Comparison of ENCODE assay signal across 14 cellular contexts in the genomic region with DNA sequence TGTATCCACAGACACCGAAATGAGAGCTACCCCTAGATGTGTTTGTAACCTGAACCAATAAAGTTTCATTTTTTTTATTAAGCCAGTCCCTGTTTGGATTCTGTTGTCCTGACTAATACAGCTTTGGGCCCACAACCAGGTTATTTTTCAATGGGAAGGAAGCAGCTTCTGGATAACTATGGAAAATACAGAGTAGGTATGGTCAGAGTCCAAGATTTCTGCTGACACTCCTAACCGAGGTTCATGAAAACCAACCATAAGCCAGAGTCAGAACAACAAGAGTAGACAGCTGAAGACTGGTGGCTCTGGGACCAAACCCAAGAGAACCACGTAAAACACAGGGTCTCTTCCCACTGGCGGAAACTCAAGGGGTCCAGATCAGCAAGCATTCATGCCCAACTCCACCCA. TPM values are rescaled to one million over a fixed set of nuclear protein-coding genes. Genes with fewer than 3 reads are reported as not detected.
DNase-seq lines count a peak whose midpoint lies in the region; FAIRE-seq and TF ChIP-seq lines count a peak whose summit lies in the region.
"Had no signal": no experiment of that assay in that cellular context is flagged by ENCODE, and none has a peak within 500 bp of the region (broad histone marks: within the 10 kb centered on the region; RNA-seq: fewer than 3 reads in every experiment).

No MANE protein-coding gene starts in this region.

- peak overlapping the region; percentile 3 for H3K4me2 ChIP-seq in smooth muscle cell

- no peak overlapping the region for H2AFZ ChIP-seq in smooth muscle cell (ENCODE audit: low read depth)

- no peak for FAIRE-seq in kidney (lab: Jason Lieb, UNC)
- FAIRE-seq: D721Med, GM12891 had no signal

- H4K20me1 ChIP-seq in smooth muscle cell (ENCODE audit: low read depth) = peaks cover 38% of the 10 kb centered on the region

- H3K36me3 ChIP-seq in ascending aorta = peaks cover 3 to 8% of the 10 kb centered on the region in 2 donors
- H3K36me3 ChIP-seq in kidney (ENCODE audit: control insufficient read depth in 1 of 2, insufficient read depth in 2 of 2, low read length in 2 of 2) = peaks cover 0 to 2% of the 10 kb centered on the region in 2 donors
- no peaks in the 10 kb centered on the region for H3K36me3 ChIP-seq in smooth muscle cell (ENCODE audit: low read depth)

- WGBS in smooth muscle cell (ENCODE audit: low lambda C conversion rate) = 90% methylated on average over 4 of the region's 4 CpGs

- H3K27me3 ChIP-seq in ascending aorta (no peaks in the 10 kb centered on the region), smooth muscle cell (ENCODE audit: low read depth) (no peaks in the 10 kb centered on the region)

- H3K4me3 ChIP-seq in ascending aorta (peak overlapping the region; percentile 11 to 92), kidney (ENCODE audit: low read length in 2 of 2) (peak overlapping the region; percentile 26 to 41), smooth muscle cell (no peak overlapping the region)

- H3K9me3 ChIP-seq in ascending aorta (no peaks in the 10 kb centered on the region), kidney (ENCODE audit: control insufficient read depth in 1 of 2, low read length in 2 of 2) (no peaks in the 10 kb centered on the region), smooth muscle cell (replicated peaks; ENCODE audit: low read depth) (no peaks in the 10 kb centered on the region)

- peak overlapping the region; percentile 57 to 69 for H3K27ac ChIP-seq in ascending aorta
- peak overlapping the region; percentile 9 to 83 for H3K27ac ChIP-seq in kidney (ENCODE audit: low read depth in 2 of 2, low read length in 2 of 2)
- H3K27ac ChIP-seq in smooth muscle cell (ENCODE audit: low read depth) = peak overlapping the region; percentile 69

- H3K79me2 ChIP-seq in smooth muscle cell (ENCODE audit: low read depth) = peaks cover 80% of the 10 kb centered on the region

- peak; percentile 35 for DNase-seq in G401 (ENCODE audit: low spot score)
- peak in 1 of 2 donors; percentile 49 for DNase-seq in ascending aorta (ENCODE audit: low spot score in 2 of 2)
- no peak for DNase-seq in kidney
- DNase-seq in smooth muscle cell (lab: John Stamatoyannopoulos, UW; ENCODE audit: unreplicated experiment) = no peak
- DNase-seq in occipital lobe (lab: John Stamatoyannopoulos, UW) = no peak
- no peak for DNase-seq in SHP77 (lab: John Stamatoyannopoulos, UW)
- no peak for DNase-seq in NCI-H1105 treated with DMSO at 0.1 percent for 48 hours (lab: John Stamatoyannopoulos, UW)
- DNase-seq in activated CD8-positive, alpha-beta memory T cell treated with anti-CD3 and anti-CD28 coated beads, Interleukin-2, amount 50 U/mL, for 48 hours = no peak
- DNase-seq: activated T-cell treated with anti-CD3 and anti-CD28 coated beads, Interleukin-2, amount 50 U/mL, for 1 hour; NCI-H2029; nucleus accumbens; PC-3 had no signal

- in situ Hi-C loops in G401 (cut with HindIII; ENCODE audit: low sequenced_read_pairs) = no loop called here

- TF ChIP-seq CTCF in ascending aorta (IDR thresholded peaks at IDR 0.05) (no peak), kidney (IDR thresholded peaks at IDR 0.05; ENCODE audit: borderline replicate concordance, extremely low read depth, insufficient read depth) (no peak), smooth muscle cell (IDR thresholded peaks at IDR 0.05; ENCODE audit: borderline replicate concordance, insufficient read depth, poor library complexity, severe bottlenecking) (no peak)

- intact Hi-C loops in ascending aorta (cut with DNase I) (no loop called here), kidney (cut with DNase I) (no loop called here)

- H3K4me1 ChIP-seq in ascending aorta = peaks cover 37 to 92% of the 10 kb centered on the region in 2 donors
- H3K4me1 ChIP-seq in kidney (ENCODE audit: control insufficient read depth in 1 of 2, insufficient read depth in 1 of 2, low read depth in 1 of 2, low read length in 2 of 2) = peaks cover 56 to 73% of the 10 kb centered on the region in 2 donors
- peaks cover 12% of the 10 kb centered on the region for H3K4me1 ChIP-seq in smooth muscle cell (ENCODE audit: low read depth)

- H3K9ac ChIP-seq in kidney (ENCODE audit: low read length in 2 of 2) = peak overlapping the region; percentile 17 to 54
- H3K9ac ChIP-seq in smooth muscle cell (ENCODE audit: low read depth) = peak overlapping the region; percentile 16

- no peaks in the 10 kb centered on the region for H3F3A ChIP-seq in smooth muscle cell (ENCODE audit: low read depth)

RNA-seq across cellular contexts. Expression of a gene that starts 10.8 kb away (rescaled TPM):
- 6.5 and 12.3 TPM in 2 replicates for total RNA-seq in G401 (2014; rRNA removed; shearing (Covaris generic))
- 98.7 TPM for total RNA-seq in ascending aorta
- 100 TPM for total RNA-seq in kidney
- 23.5 TPM for polyA plus RNA-seq in kidney (ENCODE audit: insufficient read depth, low read depth, low replicate concordance)
- 13.5 and 25.7 TPM in 2 replicates for total RNA-seq in smooth muscle cell
- 2.9 and 3.2 TPM in 2 replicates for polyA plus RNA-seq in smooth muscle cell
- 16.8 TPM for total RNA-seq in occipital lobe
